In genomic region chr16:87713469-87714229, GRCh38 we compare ENCODE assay signal across 10 cellular contexts. TPM values are rescaled to one million over a fixed set of nuclear protein-coding genes. Genes with fewer than 3 reads are reported as not detected.
DNase-seq lines count a peak whose midpoint lies in the region; ATAC-seq and TF ChIP-seq lines count a peak whose summit lies in the region.
"Had no signal": no experiment of that assay in that cellular context is flagged by ENCODE, and none has a peak within 500 bp of the region (broad histone marks: within the 10 kb centered on the region; RNA-seq: fewer than 3 reads in every experiment).

No MANE protein-coding gene starts in this region.

- POLR2A ChIA-PET in naive thymus-derived CD4-positive, alpha-beta T cell (lab: Charles Lee), result interaction anchor here (0.5 to 1.3 kb wide), 3 partner anchors 12 to 53 kb away, joined by 3 read pairs; no protein-coding TSS in a partner anchor

- peaks cover 2 to 38% (median 12%) of the 10 kb centered on the region in 5 donors for H3K36me3 Mint-ChIP-seq in naive thymus-derived CD4-positive, alpha-beta T cell

- H3K4me3 ChIP-seq in naive thymus-derived CD4-positive, alpha-beta T cell (ENCODE audit: low read length), result peak overlapping the region; percentile 11
- no peak overlapping the region for H3K4me3 ChIP-seq in adrenal gland

- peaks cover 13 to 45% (median 27%) of the 10 kb centered on the region in 7 donors for H3K4me1 Mint-ChIP-seq in naive thymus-derived CD4-positive, alpha-beta T cell

- no peak for TF ChIP-seq POLR2A in adrenal gland (IDR thresholded peaks at IDR 0.05)

- peak; percentile 93 for ATAC-seq in naive thymus-derived CD4-positive, alpha-beta T cell
- ATAC-seq in HG03095 (IDR thresholded peaks at IDR 0.05; ENCODE audit: unreplicated experiment) (no peak), HG03039 (IDR thresholded peaks at IDR 0.05; ENCODE audit: unreplicated experiment) (no peak)

- H3K27ac ChIP-seq in naive thymus-derived CD4-positive, alpha-beta T cell (ENCODE audit: low read depth, low read length), result peak overlapping the region; percentile 61
- H3K27ac ChIP-seq in adrenal gland, result no peak overlapping the region

- in situ Hi-C loops in GM13976 (cut with MboI; ENCODE audit: low sequenced_read_pairs, unreplicated experiment), result no loop called here

- peaks cover 7 to 67% (median 15%) of the 10 kb centered on the region in 3 experiments for H3K36me3 ChIP-seq in naive thymus-derived CD4-positive, alpha-beta T cell (ENCODE audit: control insufficient read depth in 2 of 3, insufficient read depth in 3 of 3, low read length in 3 of 3)
- H3K36me3 ChIP-seq in adrenal gland (replicated peaks in 1 of 2), result peaks cover 0 to 23% of the 10 kb centered on the region in 2 donors

- DNase-seq in T follicular helper cell (ENCODE audit: low read depth), result peak; percentile 36
- DNase-seq in activated T-cell treated with anti-CD3 and anti-CD28 coated beads for 48 hours (ENCODE audit: low read depth), result peak; percentile 47
- peak in 7 of 9 donors; percentile 54 to 68 (median 57) for DNase-seq in naive thymus-derived CD4-positive, alpha-beta T cell
- DNase-seq in stimulated activated CD8-positive, alpha-beta memory T cell treated with anti-CD3 and anti-CD28 coated beads, Interleukin-7, amount 100 ng/mL, for 48 hours (ENCODE audit: extremely low read depth in 1 of 2, low read depth in 1 of 2), result peak; percentile 18 to 42
- no peak for DNase-seq in GM13976 (ENCODE audit: low spot score)
- no peak for DNase-seq in adrenal gland
- DNase-seq: cerebellar nuclear complex, mammary epithelial cell had no signal

- H3K9me3 ChIP-seq in naive thymus-derived CD4-positive, alpha-beta T cell (ENCODE audit: control insufficient read depth in 2 of 3, low read length in 3 of 3), result no peaks in the 10 kb centered on the region
- no peaks in the 10 kb centered on the region for H3K9me3 ChIP-seq in adrenal gland (replicated peaks in 1 of 3)

- H3K27me3 ChIP-seq in naive thymus-derived CD4-positive, alpha-beta T cell (ENCODE audit: control insufficient read depth in 2 of 2, insufficient read depth in 2 of 2, low read length in 2 of 2), result no peaks in the 10 kb centered on the region
- no peaks in the 10 kb centered on the region for H3K27me3 ChIP-seq in adrenal gland

- CTCF ChIA-PET in naive thymus-derived CD4-positive, alpha-beta T cell (lab: Charles Lee), result interaction anchor here (1.2 kb wide), 1 partner anchor 77 kb away, joined by 4 read pairs; no protein-coding TSS in a partner anchor

- peak overlapping the region in 9 of 10 donors; percentile 50 to 79 (median 65) for H3K4me3 Mint-ChIP-seq in naive thymus-derived CD4-positive, alpha-beta T cell

- TF ChIP-seq CTCF in GM13976 (IDR thresholded peaks at IDR 0.05; ENCODE audit: borderline replicate concordance, control extremely low read depth, extremely low read depth, insufficient read depth, missing control alignments), result no peak
- TF ChIP-seq CTCF in adrenal gland (IDR thresholded peaks at IDR 0.05), result no peak

- H3K27ac Mint-ChIP-seq in naive thymus-derived CD4-positive, alpha-beta T cell, result peak overlapping the region; percentile 70 to 97 (median 92)

- WGBS in adrenal gland, 4 donors, result 92 to 97% (median 93%) methylated on average over 14 to 19 of the region's 19 CpGs

- H3K9me3 Mint-ChIP-seq in naive thymus-derived CD4-positive, alpha-beta T cell, result no peaks in the 10 kb centered on the region

- no peaks in the 10 kb centered on the region for H3K27me3 Mint-ChIP-seq in naive thymus-derived CD4-positive, alpha-beta T cell

- intact Hi-C loops in naive thymus-derived CD4-positive, alpha-beta T cell (cut with micrococcal nuclease), result loop anchor here in 1 of 2 donors (1.0 to 2.0 kb wide), 2 partner anchors 11 to 51 kb away; partner anchors contain the start of gene KLHDC4
- intact Hi-C loops in adrenal gland (cut with DNase I), result no loop called here

- H3K4me1 ChIP-seq in naive thymus-derived CD4-positive, alpha-beta T cell (ENCODE audit: control insufficient read depth in 2 of 2, insufficient read depth in 2 of 2, low read length in 2 of 2), result peaks cover 11 to 26% of the 10 kb centered on the region in 2 donors
- no peaks in the 10 kb centered on the region for H3K4me1 ChIP-seq in adrenal gland (replicated peaks in 1 of 2)

RNA-seq across cellular contexts. Expression of gene KLHDC4, which starts 52.1 kb away (rescaled TPM):
- total RNA-seq in naive thymus-derived CD4-positive, alpha-beta T cell, result 100 to 1,000 TPM in 2 of 5 experiments, 10 to 100 TPM in 3; 82.9 to 110 (median 85.3) TPM
- 10 to 100 TPM; 20.0 to 29.6 TPM for polyA plus RNA-seq in naive thymus-derived CD4-positive, alpha-beta T cell
- total RNA-seq in adrenal gland, result 10 to 100 TPM; 15.4 to 40.1 (median 26.4) TPM
- polyA plus RNA-seq in adrenal gland, result 10 to 100 TPM; 15.4 to 94.0 (median 64.8) TPM

Comparison
In these comparisons a context has a peak if more than half of its experiments do, and no peak if none do; other contexts are left out.
1. DNase-seq: peak in T follicular helper cell (single experiment), activated T-cell treated with anti-CD3 and anti-CD28 coated beads for 48 hours (single experiment), naive thymus-derived CD4-positive, alpha-beta T cell (7 of 9) and stimulated activated CD8-positive, alpha-beta memory T cell treated with anti-CD3 and anti-CD28 coated beads, Interleukin-7, amount 100 ng/mL, for 48 hours (2 of 2); none in GM13976 (single experiment) and adrenal gland (0 of 7).